In the genomic region with DNA sequence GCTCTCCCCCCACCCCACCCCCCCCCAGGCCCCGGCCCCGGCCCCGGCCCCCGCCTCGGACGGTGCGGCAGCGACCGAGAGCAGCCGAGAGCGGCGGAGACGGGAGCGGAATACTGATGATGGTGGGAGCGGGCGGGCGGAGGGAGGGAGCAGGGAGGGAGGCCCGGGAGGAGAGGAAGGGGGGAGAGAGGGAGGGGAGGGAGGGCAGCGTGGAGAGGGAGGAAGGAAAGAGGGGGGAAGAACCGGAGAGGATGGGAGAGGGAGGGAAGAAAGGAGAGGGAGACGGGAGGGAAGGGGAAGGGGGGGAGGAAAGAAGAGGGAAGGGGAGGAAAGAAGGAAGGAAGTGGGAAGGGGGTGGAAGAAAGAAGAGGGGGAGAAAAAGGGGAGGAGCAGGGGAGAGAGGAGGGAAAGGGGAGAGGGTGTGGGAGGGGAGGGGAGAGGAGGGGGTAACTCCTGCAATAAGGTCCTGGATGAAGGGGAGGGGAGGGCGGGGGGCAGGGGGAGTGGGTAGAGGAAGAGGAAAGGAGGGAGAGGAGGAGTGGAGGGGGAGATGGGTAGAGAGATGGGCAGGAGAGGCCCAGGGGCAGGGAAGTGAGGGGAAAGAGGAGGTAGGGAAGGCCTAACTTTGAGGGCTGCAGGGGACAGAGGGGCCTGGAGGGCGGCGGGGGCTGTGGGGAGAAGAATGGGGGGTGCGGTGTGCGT, we compare ENCODE assay signal across 1 cellular context.
A peak's percentile ranks its signal among the peaks of the same experiment; 100 is the strongest.
TF ChIP-seq lines count a peak whose summit lies in the region.

A gene with protein sequence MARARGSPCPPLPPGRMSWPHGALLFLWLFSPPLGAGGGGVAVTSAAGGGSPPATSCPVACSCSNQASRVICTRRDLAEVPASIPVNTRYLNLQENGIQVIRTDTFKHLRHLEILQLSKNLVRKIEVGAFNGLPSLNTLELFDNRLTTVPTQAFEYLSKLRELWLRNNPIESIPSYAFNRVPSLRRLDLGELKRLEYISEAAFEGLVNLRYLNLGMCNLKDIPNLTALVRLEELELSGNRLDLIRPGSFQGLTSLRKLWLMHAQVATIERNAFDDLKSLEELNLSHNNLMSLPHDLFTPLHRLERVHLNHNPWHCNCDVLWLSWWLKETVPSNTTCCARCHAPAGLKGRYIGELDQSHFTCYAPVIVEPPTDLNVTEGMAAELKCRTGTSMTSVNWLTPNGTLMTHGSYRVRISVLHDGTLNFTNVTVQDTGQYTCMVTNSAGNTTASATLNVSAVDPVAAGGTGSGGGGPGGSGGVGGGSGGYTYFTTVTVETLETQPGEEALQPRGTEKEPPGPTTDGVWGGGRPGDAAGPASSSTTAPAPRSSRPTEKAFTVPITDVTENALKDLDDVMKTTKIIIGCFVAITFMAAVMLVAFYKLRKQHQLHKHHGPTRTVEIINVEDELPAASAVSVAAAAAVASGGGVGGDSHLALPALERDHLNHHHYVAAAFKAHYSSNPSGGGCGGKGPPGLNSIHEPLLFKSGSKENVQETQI (minus strand): TSS at position 115 of the 702 bp plus-strand sequence. CDS start 19,597 bp downstream, outside the sequence.

TF ChIP-seq in K562, 482 proteins besides CTCF, POLR2A, EP300 and RAD21:
- TF ChIP-seq ZNF263 (CRISPR knock-in tag; IDR thresholded peaks at IDR 0.05; ENCODE audit: borderline replicate concordance) (0 out of 2 replicates have a peak, but pooled peaks have one; percentile 31), EGR1 (conservative IDR thresholded peaks at IDR 0.05) (0 out of 2 replicates have a peak, but pooled peaks have one; percentile 32), ZNF140 (CRISPR knock-in tag; IDR thresholded peaks at IDR 0.05) (no peak), SMARCA4 (IDR thresholded peaks at IDR 0.05) (no peak), SUPT5H (IDR thresholded peaks at IDR 0.05) (no peak), NUFIP1 (IDR thresholded peaks at IDR 0.05; ENCODE audit: partially characterized antibody) (peak; percentile 70), PCBP2 (IDR thresholded peaks at IDR 0.05; ENCODE audit: low read depth, low read length, poor library complexity, severe bottlenecking) (no peak), MTA1 (IDR thresholded peaks at IDR 0.05; ENCODE audit: borderline replicate concordance) (peak; percentile 64; the same call in 1 of the 2 replicates), GATAD2A (IDR thresholded peaks at IDR 0.05) (peak; percentile 36; the same call in 1 of the 2 replicates), ZNF75A (CRISPR knock-in tag; IDR thresholded peaks at IDR 0.05) (no peak), VEZF1 (CRISPR knock-in tag; IDR thresholded peaks at IDR 0.05) (peak; percentile 66), HDAC1 (IDR thresholded peaks at IDR 0.05) (0 out of 4 replicates have a peak, but pooled peaks of 1 of the 2 experiments have one; percentile 26), SPI1 (IDR thresholded peaks at IDR 0.05; ENCODE audit: borderline replicate concordance, low read depth, low read length) (peak; percentile 6; the same call in 1 of the 2 replicates)
- TF ChIP-seq, protein P1, sequence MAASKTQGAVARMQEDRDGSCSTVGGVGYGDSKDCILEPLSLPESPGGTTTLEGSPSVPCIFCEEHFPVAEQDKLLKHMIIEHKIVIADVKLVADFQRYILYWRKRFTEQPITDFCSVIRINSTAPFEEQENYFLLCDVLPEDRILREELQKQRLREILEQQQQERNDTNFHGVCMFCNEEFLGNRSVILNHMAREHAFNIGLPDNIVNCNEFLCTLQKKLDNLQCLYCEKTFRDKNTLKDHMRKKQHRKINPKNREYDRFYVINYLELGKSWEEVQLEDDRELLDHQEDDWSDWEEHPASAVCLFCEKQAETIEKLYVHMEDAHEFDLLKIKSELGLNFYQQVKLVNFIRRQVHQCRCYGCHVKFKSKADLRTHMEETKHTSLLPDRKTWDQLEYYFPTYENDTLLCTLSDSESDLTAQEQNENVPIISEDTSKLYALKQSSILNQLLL (CRISPR knock-in tag; IDR thresholded peaks at IDR 0.05; ENCODE audit: borderline replicate concordance): no peak
- TF ChIP-seq, protein P2, sequence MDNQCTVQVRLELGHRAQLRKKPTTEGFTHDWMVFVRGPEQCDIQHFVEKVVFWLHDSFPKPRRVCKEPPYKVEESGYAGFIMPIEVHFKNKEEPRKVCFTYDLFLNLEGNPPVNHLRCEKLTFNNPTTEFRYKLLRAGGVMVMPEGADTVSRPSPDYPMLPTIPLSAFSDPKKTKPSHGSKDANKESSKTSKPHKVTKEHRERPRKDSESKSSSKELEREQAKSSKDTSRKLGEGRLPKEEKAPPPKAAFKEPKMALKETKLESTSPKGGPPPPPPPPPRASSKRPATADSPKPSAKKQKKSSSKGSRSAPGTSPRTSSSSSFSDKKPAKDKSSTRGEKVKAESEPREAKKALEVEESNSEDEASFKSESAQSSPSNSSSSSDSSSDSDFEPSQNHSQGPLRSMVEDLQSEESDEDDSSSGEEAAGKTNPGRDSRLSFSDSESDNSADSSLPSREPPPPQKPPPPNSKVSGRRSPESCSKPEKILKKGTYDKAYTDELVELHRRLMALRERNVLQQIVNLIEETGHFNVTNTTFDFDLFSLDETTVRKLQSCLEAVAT (IDR thresholded peaks at IDR 0.05): 0 out of 4 replicates have a peak, but pooled peaks of 1 of the 2 experiments have one; percentile 28
- TF ChIP-seq, protein P3, sequence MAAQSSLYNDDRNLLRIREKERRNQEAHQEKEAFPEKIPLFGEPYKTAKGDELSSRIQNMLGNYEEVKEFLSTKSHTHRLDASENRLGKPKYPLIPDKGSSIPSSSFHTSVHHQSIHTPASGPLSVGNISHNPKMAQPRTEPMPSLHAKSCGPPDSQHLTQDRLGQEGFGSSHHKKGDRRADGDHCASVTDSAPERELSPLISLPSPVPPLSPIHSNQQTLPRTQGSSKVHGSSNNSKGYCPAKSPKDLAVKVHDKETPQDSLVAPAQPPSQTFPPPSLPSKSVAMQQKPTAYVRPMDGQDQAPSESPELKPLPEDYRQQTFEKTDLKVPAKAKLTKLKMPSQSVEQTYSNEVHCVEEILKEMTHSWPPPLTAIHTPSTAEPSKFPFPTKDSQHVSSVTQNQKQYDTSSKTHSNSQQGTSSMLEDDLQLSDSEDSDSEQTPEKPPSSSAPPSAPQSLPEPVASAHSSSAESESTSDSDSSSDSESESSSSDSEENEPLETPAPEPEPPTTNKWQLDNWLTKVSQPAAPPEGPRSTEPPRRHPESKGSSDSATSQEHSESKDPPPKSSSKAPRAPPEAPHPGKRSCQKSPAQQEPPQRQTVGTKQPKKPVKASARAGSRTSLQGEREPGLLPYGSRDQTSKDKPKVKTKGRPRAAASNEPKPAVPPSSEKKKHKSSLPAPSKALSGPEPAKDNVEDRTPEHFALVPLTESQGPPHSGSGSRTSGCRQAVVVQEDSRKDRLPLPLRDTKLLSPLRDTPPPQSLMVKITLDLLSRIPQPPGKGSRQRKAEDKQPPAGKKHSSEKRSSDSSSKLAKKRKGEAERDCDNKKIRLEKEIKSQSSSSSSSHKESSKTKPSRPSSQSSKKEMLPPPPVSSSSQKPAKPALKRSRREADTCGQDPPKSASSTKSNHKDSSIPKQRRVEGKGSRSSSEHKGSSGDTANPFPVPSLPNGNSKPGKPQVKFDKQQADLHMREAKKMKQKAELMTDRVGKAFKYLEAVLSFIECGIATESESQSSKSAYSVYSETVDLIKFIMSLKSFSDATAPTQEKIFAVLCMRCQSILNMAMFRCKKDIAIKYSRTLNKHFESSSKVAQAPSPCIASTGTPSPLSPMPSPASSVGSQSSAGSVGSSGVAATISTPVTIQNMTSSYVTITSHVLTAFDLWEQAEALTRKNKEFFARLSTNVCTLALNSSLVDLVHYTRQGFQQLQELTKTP (IDR thresholded peaks at IDR 0.05; ENCODE audit: low read depth in 1 of 2, partially characterized antibody in 2 of 2): peak in 1 of 2 experiments; percentile 24
- TF ChIP-seq, protein P4, sequence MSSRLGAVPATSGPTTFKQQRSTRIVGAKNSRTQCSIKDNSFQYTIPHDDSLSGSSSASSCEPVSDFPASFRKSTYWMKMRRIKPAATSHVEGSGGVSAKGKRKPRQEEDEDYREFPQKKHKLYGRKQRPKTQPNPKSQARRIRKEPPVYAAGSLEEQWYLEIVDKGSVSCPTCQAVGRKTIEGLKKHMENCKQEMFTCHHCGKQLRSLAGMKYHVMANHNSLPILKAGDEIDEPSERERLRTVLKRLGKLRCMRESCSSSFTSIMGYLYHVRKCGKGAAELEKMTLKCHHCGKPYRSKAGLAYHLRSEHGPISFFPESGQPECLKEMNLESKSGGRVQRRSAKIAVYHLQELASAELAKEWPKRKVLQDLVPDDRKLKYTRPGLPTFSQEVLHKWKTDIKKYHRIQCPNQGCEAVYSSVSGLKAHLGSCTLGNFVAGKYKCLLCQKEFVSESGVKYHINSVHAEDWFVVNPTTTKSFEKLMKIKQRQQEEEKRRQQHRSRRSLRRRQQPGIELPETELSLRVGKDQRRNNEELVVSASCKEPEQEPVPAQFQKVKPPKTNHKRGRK (tag; IDR thresholded peaks at IDR 0.05): peak; percentile 77
TF ChIP-seq in K562: peak in this region for 11.
